1 cellular context compared by ENCODE assay signal in the genomic region with DNA sequence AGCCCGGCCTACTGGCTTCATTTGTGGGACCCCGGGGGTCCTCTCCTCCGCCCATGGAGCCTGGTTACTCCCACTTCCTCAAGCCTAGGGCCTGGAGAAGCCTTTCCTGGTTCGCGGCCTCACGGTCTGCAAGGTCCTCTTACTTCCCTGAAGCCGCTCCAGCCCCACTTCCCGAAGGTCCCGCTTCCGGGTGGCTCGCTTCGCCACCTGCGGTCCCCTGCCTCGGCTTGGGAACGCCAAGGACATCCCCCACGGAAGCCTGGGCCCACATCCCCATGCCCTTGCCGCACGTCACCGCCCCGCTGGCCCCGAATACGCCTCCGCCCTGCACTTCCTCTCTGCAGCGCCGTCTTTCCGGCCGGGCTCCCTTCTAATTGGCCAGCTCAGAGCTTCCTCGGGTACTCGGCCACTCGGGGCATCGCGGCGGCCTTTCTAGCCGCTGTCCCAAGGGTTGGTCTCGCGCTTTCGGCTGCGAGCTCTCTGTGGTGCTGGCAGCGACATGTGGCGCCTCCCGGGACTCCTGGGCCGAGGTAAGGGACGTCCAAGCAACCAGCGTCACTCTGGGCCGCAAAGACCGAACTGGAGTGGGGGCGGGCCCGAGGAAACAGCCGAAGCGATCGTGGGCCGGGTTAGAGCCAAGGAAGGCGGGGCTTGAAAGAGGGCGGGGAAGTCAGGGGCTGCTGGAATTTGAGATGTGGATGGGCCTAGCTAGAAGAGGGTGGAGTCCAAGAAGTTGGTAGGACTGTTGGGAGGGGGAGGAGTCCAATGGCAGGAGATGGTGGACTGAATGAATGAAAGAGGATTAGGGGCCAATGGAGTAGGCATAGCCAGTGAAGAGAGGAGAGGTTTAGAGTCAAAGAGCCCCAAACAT.
TF ChIP-seq lines count a peak whose summit lies in the region.

A gene with protein sequence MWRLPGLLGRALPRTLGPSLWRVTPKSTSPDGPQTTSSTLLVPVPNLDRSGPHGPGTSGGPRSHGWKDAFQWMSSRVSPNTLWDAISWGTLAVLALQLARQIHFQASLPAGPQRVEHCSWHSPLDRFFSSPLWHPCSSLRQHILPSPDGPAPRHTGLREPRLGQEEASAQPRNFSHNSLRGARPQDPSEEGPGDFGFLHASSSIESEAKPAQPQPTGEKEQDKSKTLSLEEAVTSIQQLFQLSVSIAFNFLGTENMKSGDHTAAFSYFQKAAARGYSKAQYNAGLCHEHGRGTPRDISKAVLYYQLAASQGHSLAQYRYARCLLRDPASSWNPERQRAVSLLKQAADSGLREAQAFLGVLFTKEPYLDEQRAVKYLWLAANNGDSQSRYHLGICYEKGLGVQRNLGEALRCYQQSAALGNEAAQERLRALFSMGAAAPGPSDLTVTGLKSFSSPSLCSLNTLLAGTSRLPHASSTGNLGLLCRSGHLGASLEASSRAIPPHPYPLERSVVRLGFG (plus strand): TSS at position 429 of the 871 bp plus-strand sequence. CDS start 71 bp downstream, at position 500.

TF ChIP-seq in WTC11, 78 proteins besides CTCF, POLR2A, EP300 and RAD21 (continued from another document and continues in another):
- no peak for TF ChIP-seq ZBTB43 (CRISPR knock-in tag; IDR thresholded peaks at IDR 0.05)
- TF ChIP-seq TEAD1 (CRISPR knock-in tag; IDR thresholded peaks at IDR 0.05) = peak; percentile 58; the same call in 1 of the 2 replicates
- no peak for TF ChIP-seq TP53 (CRISPR knock-in tag; IDR thresholded peaks at IDR 0.05)
- TF ChIP-seq, protein P1, sequence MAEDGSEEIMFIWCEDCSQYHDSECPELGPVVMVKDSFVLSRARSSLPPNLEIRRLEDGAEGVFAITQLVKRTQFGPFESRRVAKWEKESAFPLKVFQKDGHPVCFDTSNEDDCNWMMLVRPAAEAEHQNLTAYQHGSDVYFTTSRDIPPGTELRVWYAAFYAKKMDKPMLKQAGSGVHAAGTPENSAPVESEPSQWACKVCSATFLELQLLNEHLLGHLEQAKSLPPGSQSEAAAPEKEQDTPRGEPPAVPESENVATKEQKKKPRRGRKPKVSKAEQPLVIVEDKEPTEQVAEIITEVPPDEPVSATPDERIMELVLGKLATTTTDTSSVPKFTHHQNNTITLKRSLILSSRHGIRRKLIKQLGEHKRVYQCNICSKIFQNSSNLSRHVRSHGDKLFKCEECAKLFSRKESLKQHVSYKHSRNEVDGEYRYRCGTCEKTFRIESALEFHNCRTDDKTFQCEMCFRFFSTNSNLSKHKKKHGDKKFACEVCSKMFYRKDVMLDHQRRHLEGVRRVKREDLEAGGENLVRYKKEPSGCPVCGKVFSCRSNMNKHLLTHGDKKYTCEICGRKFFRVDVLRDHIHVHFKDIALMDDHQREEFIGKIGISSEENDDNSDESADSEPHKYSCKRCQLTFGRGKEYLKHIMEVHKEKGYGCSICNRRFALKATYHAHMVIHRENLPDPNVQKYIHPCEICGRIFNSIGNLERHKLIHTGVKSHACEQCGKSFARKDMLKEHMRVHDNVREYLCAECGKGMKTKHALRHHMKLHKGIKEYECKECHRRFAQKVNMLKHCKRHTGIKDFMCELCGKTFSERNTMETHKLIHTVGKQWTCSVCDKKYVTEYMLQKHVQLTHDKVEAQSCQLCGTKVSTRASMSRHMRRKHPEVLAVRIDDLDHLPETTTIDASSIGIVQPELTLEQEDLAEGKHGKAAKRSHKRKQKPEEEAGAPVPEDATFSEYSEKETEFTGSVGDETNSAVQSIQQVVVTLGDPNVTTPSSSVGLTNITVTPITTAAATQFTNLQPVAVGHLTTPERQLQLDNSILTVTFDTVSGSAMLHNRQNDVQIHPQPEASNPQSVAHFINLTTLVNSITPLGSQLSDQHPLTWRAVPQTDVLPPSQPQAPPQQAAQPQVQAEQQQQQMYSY (CRISPR knock-in tag; IDR thresholded peaks at IDR 0.05) = 0 out of 2 replicates have a peak, but pooled peaks have one; percentile 27
- no peak for TF ChIP-seq E2F4 (CRISPR knock-in tag; IDR thresholded peaks at IDR 0.05; ENCODE audit: borderline replicate concordance, low read depth)
- TF ChIP-seq MYBL2 (CRISPR knock-in tag; IDR thresholded peaks at IDR 0.05) = no peak; the same call in 1 of the 2 replicates
- no peak for TF ChIP-seq SMAD3 (CRISPR knock-in tag; IDR thresholded peaks at IDR 0.05; ENCODE audit: borderline replicate concordance)
- no peak for TF ChIP-seq ZNF671 (CRISPR knock-in tag; IDR thresholded peaks at IDR 0.05)
- TF ChIP-seq RORB (CRISPR knock-in tag; IDR thresholded peaks at IDR 0.05) = no peak
- 0 out of 2 replicates have a peak, but pooled peaks have one; percentile 45 for TF ChIP-seq CREB1 (CRISPR knock-in tag; IDR thresholded peaks at IDR 0.05)
- TF ChIP-seq SMAD4 (CRISPR knock-in tag; IDR thresholded peaks at IDR 0.05) = no peak
- peak; percentile 67 for TF ChIP-seq SP1 (CRISPR knock-in tag; conservative IDR thresholded peaks at IDR 0.05)
- TF ChIP-seq AFF4 (CRISPR knock-in tag; IDR thresholded peaks at IDR 0.05; ENCODE audit: borderline replicate concordance) = no peak; the same call in 1 of the 2 replicates
- no peak for TF ChIP-seq PREB (CRISPR knock-in tag; IDR thresholded peaks at IDR 0.05; ENCODE audit: borderline replicate concordance)
- TF ChIP-seq, protein P2, sequence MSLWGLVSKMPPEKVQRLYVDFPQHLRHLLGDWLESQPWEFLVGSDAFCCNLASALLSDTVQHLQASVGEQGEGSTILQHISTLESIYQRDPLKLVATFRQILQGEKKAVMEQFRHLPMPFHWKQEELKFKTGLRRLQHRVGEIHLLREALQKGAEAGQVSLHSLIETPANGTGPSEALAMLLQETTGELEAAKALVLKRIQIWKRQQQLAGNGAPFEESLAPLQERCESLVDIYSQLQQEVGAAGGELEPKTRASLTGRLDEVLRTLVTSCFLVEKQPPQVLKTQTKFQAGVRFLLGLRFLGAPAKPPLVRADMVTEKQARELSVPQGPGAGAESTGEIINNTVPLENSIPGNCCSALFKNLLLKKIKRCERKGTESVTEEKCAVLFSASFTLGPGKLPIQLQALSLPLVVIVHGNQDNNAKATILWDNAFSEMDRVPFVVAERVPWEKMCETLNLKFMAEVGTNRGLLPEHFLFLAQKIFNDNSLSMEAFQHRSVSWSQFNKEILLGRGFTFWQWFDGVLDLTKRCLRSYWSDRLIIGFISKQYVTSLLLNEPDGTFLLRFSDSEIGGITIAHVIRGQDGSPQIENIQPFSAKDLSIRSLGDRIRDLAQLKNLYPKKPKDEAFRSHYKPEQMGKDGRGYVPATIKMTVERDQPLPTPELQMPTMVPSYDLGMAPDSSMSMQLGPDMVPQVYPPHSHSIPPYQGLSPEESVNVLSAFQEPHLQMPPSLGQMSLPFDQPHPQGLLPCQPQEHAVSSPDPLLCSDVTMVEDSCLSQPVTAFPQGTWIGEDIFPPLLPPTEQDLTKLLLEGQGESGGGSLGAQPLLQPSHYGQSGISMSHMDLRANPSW (CRISPR knock-in tag; conservative IDR thresholded peaks at IDR 0.05; ENCODE audit: low read depth) = no peak
- TF ChIP-seq, protein P3, sequence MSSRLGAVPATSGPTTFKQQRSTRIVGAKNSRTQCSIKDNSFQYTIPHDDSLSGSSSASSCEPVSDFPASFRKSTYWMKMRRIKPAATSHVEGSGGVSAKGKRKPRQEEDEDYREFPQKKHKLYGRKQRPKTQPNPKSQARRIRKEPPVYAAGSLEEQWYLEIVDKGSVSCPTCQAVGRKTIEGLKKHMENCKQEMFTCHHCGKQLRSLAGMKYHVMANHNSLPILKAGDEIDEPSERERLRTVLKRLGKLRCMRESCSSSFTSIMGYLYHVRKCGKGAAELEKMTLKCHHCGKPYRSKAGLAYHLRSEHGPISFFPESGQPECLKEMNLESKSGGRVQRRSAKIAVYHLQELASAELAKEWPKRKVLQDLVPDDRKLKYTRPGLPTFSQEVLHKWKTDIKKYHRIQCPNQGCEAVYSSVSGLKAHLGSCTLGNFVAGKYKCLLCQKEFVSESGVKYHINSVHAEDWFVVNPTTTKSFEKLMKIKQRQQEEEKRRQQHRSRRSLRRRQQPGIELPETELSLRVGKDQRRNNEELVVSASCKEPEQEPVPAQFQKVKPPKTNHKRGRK (CRISPR knock-in tag; IDR thresholded peaks at IDR 0.05; ENCODE audit: borderline replicate concordance) = no peak
- no peak for TF ChIP-seq JAZF1 (CRISPR knock-in tag; IDR thresholded peaks at IDR 0.05)
- TF ChIP-seq KAT7 (CRISPR knock-in tag; IDR thresholded peaks at IDR 0.05; ENCODE audit: borderline replicate concordance) = no peak
- no peak for TF ChIP-seq ATF6 (CRISPR knock-in tag; IDR thresholded peaks at IDR 0.05)
- 0 out of 2 replicates have a peak, but pooled peaks have one; percentile 48 for TF ChIP-seq ZNF232 (CRISPR knock-in tag; IDR thresholded peaks at IDR 0.05)
- TF ChIP-seq, protein P4, sequence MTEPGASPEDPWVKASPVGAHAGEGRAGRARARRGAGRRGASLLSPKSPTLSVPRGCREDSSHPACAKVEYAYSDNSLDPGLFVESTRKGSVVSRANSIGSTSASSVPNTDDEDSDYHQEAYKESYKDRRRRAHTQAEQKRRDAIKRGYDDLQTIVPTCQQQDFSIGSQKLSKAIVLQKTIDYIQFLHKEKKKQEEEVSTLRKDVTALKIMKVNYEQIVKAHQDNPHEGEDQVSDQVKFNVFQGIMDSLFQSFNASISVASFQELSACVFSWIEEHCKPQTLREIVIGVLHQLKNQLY (CRISPR knock-in tag; IDR thresholded peaks at IDR 0.05) = no peak
- no peak for TF ChIP-seq CBFB (CRISPR knock-in tag; IDR thresholded peaks at IDR 0.05; ENCODE audit: low read depth)
- no peak for TF ChIP-seq ESRRA (CRISPR knock-in tag; IDR thresholded peaks at IDR 0.05; ENCODE audit: borderline replicate concordance)
- TF ChIP-seq SOX15 (CRISPR knock-in tag; IDR thresholded peaks at IDR 0.05) = no peak
- TF ChIP-seq, protein P5, sequence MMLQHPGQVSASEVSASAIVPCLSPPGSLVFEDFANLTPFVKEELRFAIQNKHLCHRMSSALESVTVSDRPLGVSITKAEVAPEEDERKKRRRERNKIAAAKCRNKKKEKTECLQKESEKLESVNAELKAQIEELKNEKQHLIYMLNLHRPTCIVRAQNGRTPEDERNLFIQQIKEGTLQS (CRISPR knock-in tag; conservative IDR thresholded peaks at IDR 0.05) = no peak
- TF ChIP-seq ZNF396 (CRISPR knock-in tag; IDR thresholded peaks at IDR 0.05; ENCODE audit: borderline replicate concordance) = no peak
- TF ChIP-seq MXD4 (CRISPR knock-in tag; IDR thresholded peaks at IDR 0.05; ENCODE audit: borderline replicate concordance) = no peak
